In the genomic region with DNA sequence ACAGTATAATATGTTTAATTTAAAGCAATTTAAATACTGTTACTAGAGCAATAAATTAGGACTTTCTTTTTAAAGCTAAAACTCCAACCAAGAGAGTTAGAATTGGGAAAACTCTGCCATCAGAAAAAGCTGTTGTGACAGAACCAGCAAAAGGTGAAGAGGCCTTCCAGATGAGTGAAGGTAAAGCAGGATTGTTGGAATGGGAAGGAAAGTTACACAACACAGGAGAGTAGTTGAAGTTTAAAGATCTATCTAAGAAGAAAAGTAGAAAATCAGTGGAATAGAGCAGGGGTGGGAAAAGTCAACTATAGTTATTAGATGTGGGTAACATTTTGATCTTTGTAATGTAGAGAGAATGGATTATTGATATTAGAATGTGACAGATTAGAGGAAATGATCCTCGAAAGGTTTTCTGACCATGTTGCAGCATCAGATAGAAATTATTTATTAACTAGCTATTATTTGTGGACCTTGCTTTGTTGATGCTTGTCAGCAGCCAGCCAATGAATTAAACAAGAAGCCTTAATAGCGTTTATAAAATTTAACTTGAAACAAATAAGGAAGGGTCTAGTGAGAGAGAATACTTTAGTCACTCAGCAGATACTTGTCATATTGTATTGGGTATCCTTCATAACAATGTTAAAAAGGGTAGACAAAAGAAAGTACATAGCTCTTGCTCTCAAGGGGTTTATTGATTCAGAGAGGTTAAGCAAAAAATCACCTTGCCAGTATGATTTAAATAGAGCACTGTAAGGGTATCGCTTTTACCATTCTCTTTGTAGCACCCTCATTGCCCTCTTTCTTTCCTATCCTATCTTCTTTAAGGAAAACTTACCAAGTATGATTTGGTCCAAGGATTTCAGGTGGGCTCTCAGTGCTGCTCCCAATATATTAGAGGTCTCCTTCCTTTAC, we compare ENCODE assay signal across 25 cellular contexts. TPM values are rescaled to one million over a fixed set of nuclear protein-coding genes. Genes with fewer than 3 reads are reported as not detected.
"Had no signal": no experiment of that assay in that cellular context is flagged by ENCODE, and none has a peak within 500 bp of the region (broad histone marks: within the 10 kb centered on the region; RNA-seq: fewer than 3 reads in every experiment).

No MANE protein-coding gene starts in this region.

- H3K27ac Mint-ChIP-seq: activated CD8-positive, alpha-beta T cell treated with anti-CD3 and anti-CD28 coated beads, Interleukin-2, amount 10 ng/mL, durations not matched to agents 7 days and 5 days; activated naive CD4-positive, alpha-beta T cell treated with anti-CD3 and anti-CD28 coated beads, Interleukin-2, amount 10 ng/mL, durations not matched to agents 7 days and 5 days; activated T-helper 2 cell treated with anti-CD3 and anti-CD28 coated beads, Interferon-gamma antibody, Interleukin-2, Interleukin-4, amounts not matched to agents 10 μg/mL and 5 μg/mL and 100 μg/mL, durations not matched to agents 14 hours and 24 hours and 36 hours had no signal

- H3K27me3 ChIP-seq: brain microvascular endothelial cell, cardiac muscle cell, SJSA1 had no signal

- H3K4me1 ChIP-seq: SJSA1 had no signal

- H3K4me3 ChIP-seq: cardiac muscle cell, SJSA1 had no signal

- H3K9me3 Mint-ChIP-seq: activated naive CD4-positive, alpha-beta T cell treated with anti-CD3 and anti-CD28 coated beads, Interleukin-2, amount 10 ng/mL, durations not matched to agents 7 days and 5 days; activated T-cell treated with anti-CD3 and anti-CD28 coated beads, Interleukin-2, amount 50 U/mL, for 4 hours; activated T-helper 2 cell treated with anti-CD3 and anti-CD28 coated beads, Interferon-gamma antibody, Interleukin-2, Interleukin-4, amounts not matched to agents 10 μg/mL and 5 μg/mL and 100 μg/mL, durations not matched to agents 14 hours and 24 hours and 36 hours had no signal

- H3K27ac ChIP-seq: brain microvascular endothelial cell, cardiac muscle cell, SJSA1 had no signal

- H3K4me1 Mint-ChIP-seq: activated naive CD4-positive, alpha-beta T cell treated with anti-CD3 and anti-CD28 coated beads, Interleukin-2, amount 10 ng/mL, durations not matched to agents 7 days and 5 days had no signal

- DNase-seq: activated CD4-positive, alpha-beta T cell treated with anti-CD3 and anti-CD28 coated beads for 4 hours; activated CD4-positive, alpha-beta T cell treated with anti-CD3 and anti-CD28 coated beads, Interleukin-2, amount 50 U/mL, for 4 hours; activated CD8-positive, alpha-beta memory T cell treated with anti-CD3 and anti-CD28 coated beads, Interleukin-2, amount 50 U/mL, for 48 hours; activated CD8-positive, alpha-beta T cell treated with anti-CD3 and anti-CD28 coated beads, Interleukin-2, amount 10 ng/mL, durations not matched to agents 7 days and 5 days; activated gamma-delta T cell treated with Interleukin-2 at 50 U/mL for 16 hours; activated naive CD4-positive, alpha-beta T cell treated with anti-CD3 and anti-CD28 coated beads, Interleukin-2, amount 10 ng/mL, durations not matched to agents 7 days and 5 days; activated T-cell treated with anti-CD3 and anti-CD28 coated beads, Interleukin-2, amount 50 U/mL, for 4 hours; amygdala; brain microvascular endothelial cell; cerebellar nuclear complex; MM.1S; NCI-H1105; NCI-H1436 treated with DMSO at 0.1 percent for 48 hours; NCI-H187; NCI-H2081; NCI-H446; NCI-H524; PC-3; SHP77; SW 1271 had no signal

- ATAC-seq: activated CD4-positive, CD25-positive, alpha-beta regulatory T cell treated with anti-CD3 and anti-CD28 coated beads, Interleukin-2, amount 50 U/mL, for 24 hours; activated CD8-positive, alpha-beta T cell treated with anti-CD3 and anti-CD28 coated beads, Interleukin-2, amount 10 ng/mL, durations not matched to agents 7 days and 5 days; activated T-cell treated with anti-CD3 and anti-CD28 coated beads, Interleukin-2, amount 50 U/mL, for 4 hours; PC-3; SK-N-SH treated with all-trans-retinoic acid at 6 μM for 48 hours had no signal

- H3K9me3 ChIP-seq: SJSA1 had no signal

- H3K4me3 Mint-ChIP-seq: activated CD8-positive, alpha-beta T cell treated with anti-CD3 and anti-CD28 coated beads, Interleukin-2, amount 10 ng/mL, durations not matched to agents 7 days and 5 days; activated naive CD4-positive, alpha-beta T cell treated with anti-CD3 and anti-CD28 coated beads, Interleukin-2, amount 10 ng/mL, durations not matched to agents 7 days and 5 days; activated T-cell treated with anti-CD3 and anti-CD28 coated beads, Interleukin-2, amount 50 U/mL, for 4 hours had no signal

- H3K27me3 Mint-ChIP-seq: activated naive CD4-positive, alpha-beta T cell treated with anti-CD3 and anti-CD28 coated beads, Interleukin-2, amount 10 ng/mL, durations not matched to agents 7 days and 5 days had no signal

RNA-seq across cellular contexts. Expression of gene DYSF, which starts 24.6 kb away (rescaled TPM):
- total RNA-seq: activated T-helper 2 cell treated with anti-CD3 and anti-CD28 coated beads, Interferon-gamma antibody, Interleukin-2, Interleukin-4, amounts not matched to agents 10 μg/mL and 5 μg/mL and 100 μg/mL, durations not matched to agents 14 hours and 24 hours and 36 hours had no signal
